Comparison of ENCODE assay signal across 11 cellular contexts in the genomic region with DNA sequence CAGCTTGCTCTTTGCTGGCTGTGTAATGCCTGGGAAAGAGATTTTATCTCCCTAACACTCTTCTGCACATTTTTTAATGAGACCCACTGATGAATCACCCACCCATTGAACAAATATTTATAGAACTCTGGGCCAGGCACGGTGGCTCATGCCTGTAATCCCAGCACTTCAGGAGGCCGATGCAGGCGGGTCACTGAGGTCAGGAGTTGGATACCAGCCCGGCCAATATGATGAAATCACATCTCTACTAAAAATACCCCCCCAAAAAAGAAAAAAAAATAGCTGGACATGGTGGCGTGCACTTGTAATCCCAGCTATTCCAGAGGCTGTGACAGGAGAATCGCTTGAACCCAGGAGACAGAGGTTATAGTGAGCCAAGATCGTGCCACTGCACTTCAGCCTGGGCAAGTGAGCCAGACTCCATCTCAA.
DNase-seq lines count a peak whose midpoint lies in the region; ATAC-seq, FAIRE-seq and TF ChIP-seq lines count a peak whose summit lies in the region.
"Had no signal": no experiment of that assay in that cellular context is flagged by ENCODE, and none has a peak within 500 bp of the region (broad histone marks: within the 10 kb centered on the region; RNA-seq: fewer than 3 reads in every experiment).

No MANE protein-coding gene starts in this region.

- no peaks in the 10 kb centered on the region for H3K36me3 ChIP-seq in BLaER1 treated with 17β-estradiol and CSF1 and Interleukin-3, amounts not matched to agents 10 nM and 100 nM
- H3K36me3 ChIP-seq in pancreas (no peaks in the 10 kb centered on the region), GM23338 (ENCODE audit: insufficient read depth) (no peaks in the 10 kb centered on the region)

- no peaks in the 10 kb centered on the region for H3K36me3 Mint-ChIP-seq in GM23338 (ENCODE audit: low read depth)

- H3K79me2 ChIP-seq in GM23338 (replicated peaks; ENCODE audit: insufficient read depth), result no peaks in the 10 kb centered on the region

- H3K27ac ChIP-seq in BLaER1 treated with 17β-estradiol and CSF1 and Interleukin-3, amounts not matched to agents 10 nM and 100 nM, result peak overlapping the region in 3 of 11 experiments; percentile 21 to 80 (median 39); a peak in 4 of 22 replicates
- H3K27ac ChIP-seq in foreskin keratinocyte (peak overlapping the region; percentile 38), pancreas (peak overlapping the region in 2 of 4 donors; percentile 10 to 30), GM23338 (ENCODE audit: low read depth) (no peak overlapping the region)

- H3K4me1 ChIP-seq in BLaER1 treated with 17β-estradiol and CSF1 and Interleukin-3, amounts not matched to agents 10 nM and 100 nM, result peaks cover 45 to 93% (median 75%) of the 10 kb centered on the region in 10 experiments
- H3K4me1 ChIP-seq in foreskin keratinocyte (peaks cover 46% of the 10 kb centered on the region), pancreas (peaks cover 0 to 15% (median 6%) of the 10 kb centered on the region in 3 donors), GM23338 (ENCODE audit: insufficient read depth) (peaks cover 18% of the 10 kb centered on the region)

- DNase-seq in T1000 (lab: John Stamatoyannopoulos, UW) (peak; percentile 54), foreskin keratinocyte (peak in 1 of 2 donors; percentile 68), pancreas (peak in 1 of 6 donors; percentile 47), GM23338 (ENCODE audit: low spot score) (no peak), HUDEP-2 (lab: John Stamatoyannopoulos, UW; ENCODE audit: unreplicated experiment in 76 of 76) (no peak)
- DNase-seq: activated effector memory CD4-positive, alpha-beta T cell treated with Interleukin-2 at 50 U/mL for 16 hours; DMS153 had no signal

- 21 to 34% methylated on average over 7 of the region's 7 CpGs for WGBS in pancreas, 2 donors

- no peak overlapping the region for H3K4me3 Mint-ChIP-seq in GM23338

- no peaks in the 10 kb centered on the region for H3K9me3 Mint-ChIP-seq in GM23338

- ATAC-seq in foreskin keratinocyte (no peak), pancreas (peak in 3 of 4 donors; percentile 31 to 53 (median 40)), HG03378 (IDR thresholded peaks at IDR 0.05; ENCODE audit: unreplicated experiment) (no peak), HG02870 (IDR thresholded peaks at IDR 0.05; ENCODE audit: unreplicated experiment) (no peak), GM23338 (no peak)
- ATAC-seq: K562 had no signal

- TF ChIP-seq CTCF in foreskin keratinocyte (conservative IDR thresholded peaks at IDR 0.05), result no peak
- no peak for TF ChIP-seq CTCF in pancreas (IDR thresholded peaks at IDR 0.05)
- TF ChIP-seq CTCF in GM23338 (conservative IDR thresholded peaks at IDR 0.05; ENCODE audit: low read depth in 2 of 2), result no peak

- H3K4me2 ChIP-seq in BLaER1 treated with 17β-estradiol and CSF1 and Interleukin-3, amounts not matched to agents 10 nM and 100 nM, result peak overlapping the region in 7 of 11 experiments; percentile 9 to 94 (median 86); a peak in 11 of 22 replicates
- H3K4me2 ChIP-seq in GM23338, result no peak overlapping the region

- peaks cover 0 to 18% (median 6%) of the 10 kb centered on the region in 11 experiments; a peak in 7 of 22 replicates for H3K27me3 ChIP-seq in BLaER1 treated with 17β-estradiol and CSF1 and Interleukin-3, amounts not matched to agents 10 nM and 100 nM
- H3K27me3 ChIP-seq in foreskin keratinocyte (no peaks in the 10 kb centered on the region), pancreas (no peaks in the 10 kb centered on the region), GM23338 (ENCODE audit: insufficient read depth) (no peaks in the 10 kb centered on the region)

- no peak for FAIRE-seq in pancreas (lab: Jason Lieb, UNC)
- FAIRE-seq: K562 had no signal

- no peaks in the 10 kb centered on the region for H3K9me2 ChIP-seq in GM23338 (ENCODE audit: insufficient read depth)

- H3F3A ChIP-seq in GM23338 (replicated peaks; ENCODE audit: low read depth), result no peaks in the 10 kb centered on the region

- H3K4me3 ChIP-seq in BLaER1 treated with 17β-estradiol and CSF1 and Interleukin-3, amounts not matched to agents 10 nM and 100 nM, result no peak overlapping the region
- H3K4me3 ChIP-seq in pancreas (no peak overlapping the region), GM23338 (no peak overlapping the region)
- H3K4me3 ChIP-seq: K562 had no signal

- no peaks in the 10 kb centered on the region for H3K9me3 ChIP-seq in BLaER1 treated with 17β-estradiol and CSF1 and Interleukin-3, amounts not matched to agents 10 nM and 100 nM (replicated peaks in 1 of 11)
- H3K9me3 ChIP-seq in pancreas, result no peaks in the 10 kb centered on the region

- H3K27me3 Mint-ChIP-seq in GM23338 (ENCODE audit: insufficient read depth, low read depth, poor library complexity), result peaks cover 15% of the 10 kb centered on the region

- H2AFZ ChIP-seq in GM23338, result no peak overlapping the region

- H3K4me1 Mint-ChIP-seq in GM23338, result peaks cover 42% of the 10 kb centered on the region

- intact Hi-C loops in pancreas (cut with DNase I), result no loop called here

- no peak overlapping the region for H3K9ac ChIP-seq in BLaER1 treated with 17β-estradiol and CSF1 and Interleukin-3, amounts not matched to agents 10 nM and 100 nM

- H3K27ac Mint-ChIP-seq in GM23338, result no peak overlapping the region

- H4K20me1 ChIP-seq in BLaER1 treated with 17β-estradiol and CSF1 and Interleukin-3, amounts not matched to agents 10 nM and 100 nM, result no peaks in the 10 kb centered on the region
- no peaks in the 10 kb centered on the region for H4K20me1 ChIP-seq in GM23338 (replicated peaks; ENCODE audit: insufficient read depth)

TF ChIP-seq in GM23338, 12 proteins besides CTCF, POLR2A, EP300 and RAD21 (continues in another document):
- TF ChIP-seq ZNF331 (CRISPR knock-in tag; IDR thresholded peaks at IDR 0.05; ENCODE audit: low read depth), result no peak
- no peak for TF ChIP-seq JUNB (IDR thresholded peaks at IDR 0.05; ENCODE audit: unreplicated experiment)
- TF ChIP-seq ETS1 (IDR thresholded peaks at IDR 0.05), result no peak
- TF ChIP-seq, protein P1, sequence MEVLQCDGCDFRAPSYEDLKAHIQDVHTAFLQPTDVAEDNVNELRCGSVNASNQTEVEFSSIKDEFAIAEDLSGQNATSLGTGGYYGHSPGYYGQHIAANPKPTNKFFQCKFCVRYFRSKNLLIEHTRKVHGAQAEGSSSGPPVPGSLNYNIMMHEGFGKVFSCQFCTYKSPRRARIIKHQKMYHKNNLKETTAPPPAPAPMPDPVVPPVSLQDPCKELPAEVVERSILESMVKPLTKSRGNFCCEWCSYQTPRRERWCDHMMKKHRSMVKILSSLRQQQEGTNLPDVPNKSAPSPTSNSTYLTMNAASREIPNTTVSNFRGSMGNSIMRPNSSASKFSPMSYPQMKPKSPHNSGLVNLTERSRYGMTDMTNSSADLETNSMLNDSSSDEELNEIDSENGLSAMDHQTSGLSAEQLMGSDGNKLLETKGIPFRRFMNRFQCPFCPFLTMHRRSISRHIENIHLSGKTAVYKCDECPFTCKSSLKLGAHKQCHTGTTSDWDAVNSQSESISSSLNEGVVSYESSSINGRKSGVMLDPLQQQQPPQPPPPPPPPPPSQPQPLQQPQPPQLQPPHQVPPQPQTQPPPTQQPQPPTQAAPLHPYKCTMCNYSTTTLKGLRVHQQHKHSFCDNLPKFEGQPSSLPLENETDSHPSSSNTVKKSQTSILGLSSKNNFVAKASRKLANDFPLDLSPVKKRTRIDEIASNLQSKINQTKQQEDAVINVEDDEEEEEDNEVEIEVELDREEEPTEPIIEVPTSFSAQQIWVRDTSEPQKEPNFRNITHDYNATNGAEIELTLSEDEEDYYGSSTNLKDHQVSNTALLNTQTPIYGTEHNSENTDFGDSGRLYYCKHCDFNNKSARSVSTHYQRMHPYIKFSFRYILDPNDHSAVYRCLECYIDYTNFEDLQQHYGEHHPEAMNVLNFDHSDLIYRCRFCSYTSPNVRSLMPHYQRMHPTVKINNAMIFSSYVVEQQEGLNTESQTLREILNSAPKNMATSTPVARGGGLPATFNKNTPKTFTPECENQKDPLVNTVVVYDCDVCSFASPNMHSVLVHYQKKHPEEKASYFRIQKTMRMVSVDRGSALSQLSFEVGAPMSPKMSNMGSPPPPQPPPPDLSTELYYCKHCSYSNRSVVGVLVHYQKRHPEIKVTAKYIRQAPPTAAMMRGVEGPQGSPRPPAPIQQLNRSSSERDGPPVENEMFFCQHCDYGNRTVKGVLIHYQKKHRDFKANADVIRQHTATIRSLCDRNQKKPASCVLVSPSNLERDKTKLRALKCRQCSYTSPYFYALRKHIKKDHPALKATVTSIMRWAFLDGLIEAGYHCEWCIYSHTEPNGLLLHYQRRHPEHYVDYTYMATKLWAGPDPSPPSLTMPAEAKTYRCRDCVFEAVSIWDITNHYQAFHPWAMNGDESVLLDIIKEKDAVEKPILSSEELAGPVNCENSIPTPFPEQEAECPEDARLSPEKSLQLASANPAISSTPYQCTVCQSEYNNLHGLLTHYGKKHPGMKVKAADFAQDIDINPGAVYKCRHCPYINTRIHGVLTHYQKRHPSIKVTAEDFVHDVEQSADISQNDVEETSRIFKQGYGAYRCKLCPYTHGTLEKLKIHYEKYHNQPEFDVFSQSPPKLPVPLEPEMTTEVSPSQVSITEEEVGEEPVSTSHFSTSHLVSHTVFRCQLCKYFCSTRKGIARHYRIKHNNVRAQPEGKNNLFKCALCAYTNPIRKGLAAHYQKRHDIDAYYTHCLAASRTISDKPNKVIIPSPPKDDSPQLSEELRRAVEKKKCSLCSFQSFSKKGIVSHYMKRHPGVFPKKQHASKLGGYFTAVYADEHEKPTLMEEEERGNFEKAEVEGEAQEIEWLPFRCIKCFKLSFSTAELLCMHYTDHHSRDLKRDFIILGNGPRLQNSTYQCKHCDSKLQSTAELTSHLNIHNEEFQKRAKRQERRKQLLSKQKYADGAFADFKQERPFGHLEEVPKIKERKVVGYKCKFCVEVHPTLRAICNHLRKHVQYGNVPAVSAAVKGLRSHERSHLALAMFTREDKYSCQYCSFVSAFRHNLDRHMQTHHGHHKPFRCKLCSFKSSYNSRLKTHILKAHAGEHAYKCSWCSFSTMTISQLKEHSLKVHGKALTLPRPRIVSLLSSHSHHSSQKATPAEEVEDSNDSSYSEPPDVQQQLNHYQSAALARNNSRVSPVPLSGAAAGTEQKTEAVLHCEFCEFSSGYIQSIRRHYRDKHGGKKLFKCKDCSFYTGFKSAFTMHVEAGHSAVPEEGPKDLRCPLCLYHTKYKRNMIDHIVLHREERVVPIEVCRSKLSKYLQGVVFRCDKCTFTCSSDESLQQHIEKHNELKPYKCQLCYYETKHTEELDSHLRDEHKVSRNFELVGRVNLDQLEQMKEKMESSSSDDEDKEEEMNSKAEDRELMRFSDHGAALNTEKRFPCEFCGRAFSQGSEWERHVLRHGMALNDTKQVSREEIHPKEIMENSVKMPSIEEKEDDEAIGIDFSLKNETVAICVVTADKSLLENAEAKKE (CRISPR knock-in tag; IDR thresholded peaks at IDR 0.05), result no peak

Comparison
In these comparisons a context has a peak if more than half of its experiments do, and no peak if none do; other contexts are left out.
1. ATAC-seq: peak in pancreas (3 of 4); none in foreskin keratinocyte (single experiment), HG03378 (single experiment), HG02870 (single experiment) and GM23338 (single experiment).